ENCODE assay signal across 1 cellular context in the genomic region with DNA sequence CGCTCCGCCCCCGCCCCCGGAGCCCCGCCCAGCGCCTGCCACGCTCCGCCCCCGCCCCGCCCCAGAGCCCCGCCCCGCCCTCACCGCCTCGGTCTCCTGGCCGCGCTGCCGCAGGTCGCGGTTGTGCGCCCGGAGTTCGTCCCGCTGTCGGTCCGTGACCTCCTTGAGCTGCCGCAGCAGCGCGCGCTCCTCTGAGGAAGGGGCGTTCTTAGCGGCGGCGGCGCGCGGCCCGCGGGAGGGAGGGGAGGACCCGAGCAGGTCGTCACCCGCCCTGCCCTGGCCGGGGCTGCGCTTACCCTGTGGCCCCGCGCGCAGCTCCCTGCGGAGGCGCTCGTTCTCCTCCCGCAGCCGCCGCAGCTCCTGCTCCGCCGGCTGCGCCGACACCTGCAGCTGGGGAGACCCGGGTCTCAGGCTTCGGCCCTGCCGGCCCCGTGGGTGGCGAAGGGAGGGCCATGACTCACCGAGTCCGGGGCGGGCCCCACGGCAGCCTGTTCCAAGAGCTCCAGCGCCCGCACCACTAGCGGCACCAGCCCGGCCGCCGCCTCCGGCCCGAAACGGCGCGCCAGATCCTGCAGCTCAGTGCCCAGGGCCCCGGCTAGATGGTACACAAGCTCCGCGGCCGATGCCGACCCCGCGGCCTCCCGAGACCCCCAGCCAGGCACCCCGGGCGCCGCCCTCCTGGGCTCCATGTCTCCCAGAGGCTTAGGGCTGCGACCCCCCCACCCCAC.
TF ChIP-seq lines count a peak whose summit lies in the region.

No MANE protein-coding gene starts in this region.

TF ChIP-seq in SK-N-SH, 30 proteins besides CTCF, POLR2A, EP300 and RAD21 (continued from another document):
- TF ChIP-seq TAF1 (IDR thresholded peaks at IDR 0.05; ENCODE audit: borderline replicate concordance, low read depth, low read length) = peak; percentile 44; the same call in 1 of the 2 replicates
- TF ChIP-seq, protein P1, sequence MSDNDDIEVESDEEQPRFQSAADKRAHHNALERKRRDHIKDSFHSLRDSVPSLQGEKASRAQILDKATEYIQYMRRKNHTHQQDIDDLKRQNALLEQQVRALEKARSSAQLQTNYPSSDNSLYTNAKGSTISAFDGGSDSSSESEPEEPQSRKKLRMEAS (IDR thresholded peaks at IDR 0.05; ENCODE audit: low read depth) = 0 out of 2 replicates have a peak, but pooled peaks have one; percentile 22
- TF ChIP-seq RCOR1 (IDR thresholded peaks at IDR 0.05; ENCODE audit: low read length) = no peak
- TF ChIP-seq, protein P2, sequence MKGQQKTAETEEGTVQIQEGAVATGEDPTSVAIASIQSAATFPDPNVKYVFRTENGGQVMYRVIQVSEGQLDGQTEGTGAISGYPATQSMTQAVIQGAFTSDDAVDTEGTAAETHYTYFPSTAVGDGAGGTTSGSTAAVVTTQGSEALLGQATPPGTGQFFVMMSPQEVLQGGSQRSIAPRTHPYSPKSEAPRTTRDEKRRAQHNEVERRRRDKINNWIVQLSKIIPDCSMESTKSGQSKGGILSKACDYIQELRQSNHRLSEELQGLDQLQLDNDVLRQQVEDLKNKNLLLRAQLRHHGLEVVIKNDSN (IDR thresholded peaks at IDR 0.05; ENCODE audit: borderline replicate concordance, low read depth) = peak; percentile 20; the same call in 1 of the 2 replicates
- TF ChIP-seq, protein P3, sequence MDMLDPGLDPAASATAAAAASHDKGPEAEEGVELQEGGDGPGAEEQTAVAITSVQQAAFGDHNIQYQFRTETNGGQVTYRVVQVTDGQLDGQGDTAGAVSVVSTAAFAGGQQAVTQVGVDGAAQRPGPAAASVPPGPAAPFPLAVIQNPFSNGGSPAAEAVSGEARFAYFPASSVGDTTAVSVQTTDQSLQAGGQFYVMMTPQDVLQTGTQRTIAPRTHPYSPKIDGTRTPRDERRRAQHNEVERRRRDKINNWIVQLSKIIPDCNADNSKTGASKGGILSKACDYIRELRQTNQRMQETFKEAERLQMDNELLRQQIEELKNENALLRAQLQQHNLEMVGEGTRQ (IDR thresholded peaks at IDR 0.05; ENCODE audit: borderline replicate concordance, low read depth, low read length) = no peak
